Comparison of ENCODE assay signal across 29 cellular contexts in the genomic region with DNA sequence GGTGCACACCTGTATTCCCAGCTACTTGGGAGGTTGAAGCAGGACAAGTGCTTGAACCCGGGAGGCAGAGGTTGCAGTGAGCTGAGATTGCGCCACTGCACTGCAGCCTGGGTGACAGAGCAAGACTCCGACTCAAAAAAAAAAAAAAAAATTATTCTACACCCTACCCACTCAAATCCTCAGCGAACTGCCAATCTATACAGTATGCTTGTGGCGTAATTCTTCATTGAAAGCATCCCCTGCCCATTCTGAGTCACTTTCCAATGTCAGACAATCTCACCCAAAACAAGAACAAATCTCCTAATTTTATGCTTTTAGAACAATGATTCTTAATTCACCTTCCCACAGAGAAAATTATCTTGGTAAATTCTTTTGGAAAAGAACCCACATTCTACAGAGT.
"Had no signal": no experiment of that assay in that cellular context is flagged by ENCODE, and none has a peak within 500 bp of the region (broad histone marks: within the 10 kb centered on the region; RNA-seq: fewer than 3 reads in every experiment).

No MANE protein-coding gene starts in this region.

- H3K4me3 Mint-ChIP-seq: activated CD4-positive, alpha-beta T cell treated with anti-CD3 and anti-CD28 coated beads for 36 hours; activated CD4-positive, alpha-beta T cell treated with anti-CD3 and anti-CD28 coated beads, Interleukin-2, amount 10 ng/mL, durations not matched to agents 7 days and 5 days; activated CD8-positive, alpha-beta T cell treated with anti-CD3 and anti-CD28 coated beads, Interleukin-2, amount 10 ng/mL, durations not matched to agents 7 days and 5 days; activated naive CD4-positive, alpha-beta T cell treated with anti-CD3 and anti-CD28 coated beads, Interleukin-2, amount 10 ng/mL, durations not matched to agents 7 days and 5 days; activated naive CD8-positive, alpha-beta T cell; activated naive CD8-positive, alpha-beta T cell treated with anti-CD3 and anti-CD28 coated beads, Interleukin-2, amount 50 U/mL, for 24 hours; activated T-cell treated with anti-CD3 and anti-CD28 coated beads, Interleukin-2, amount 50 U/mL, for 24 hours had no signal

- H3K27me3 Mint-ChIP-seq: activated CD4-positive, alpha-beta T cell treated with anti-CD3 and anti-CD28 coated beads for 36 hours; activated CD4-positive, alpha-beta T cell treated with anti-CD3 and anti-CD28 coated beads, Interleukin-2, amount 10 ng/mL, durations not matched to agents 7 days and 5 days; activated naive CD4-positive, alpha-beta T cell treated with anti-CD3 and anti-CD28 coated beads, Interleukin-2, amount 10 ng/mL, durations not matched to agents 7 days and 5 days; activated naive CD8-positive, alpha-beta T cell; activated naive CD8-positive, alpha-beta T cell treated with anti-CD3 and anti-CD28 coated beads, Interleukin-2, amount 50 U/mL, for 24 hours; activated T-cell treated with anti-CD3 and anti-CD28 coated beads, Interleukin-2, amount 50 U/mL, for 24 hours; IgD-negative memory B cell had no signal

- H3K9me3 Mint-ChIP-seq: activated CD4-positive, alpha-beta T cell treated with anti-CD3 and anti-CD28 coated beads, Interleukin-2, amount 10 ng/mL, durations not matched to agents 7 days and 5 days; activated naive CD4-positive, alpha-beta T cell treated with anti-CD3 and anti-CD28 coated beads, Interleukin-2, amount 10 ng/mL, durations not matched to agents 7 days and 5 days; activated naive CD8-positive, alpha-beta T cell treated with anti-CD3 and anti-CD28 coated beads, Interleukin-2, amount 50 U/mL, for 24 hours; activated T-cell treated with anti-CD3 and anti-CD28 coated beads, Interleukin-2, amount 50 U/mL, for 24 hours; IgD-negative memory B cell had no signal

- ATAC-seq: activated CD4-positive, alpha-beta T cell treated with anti-CD3 and anti-CD28 coated beads for 36 hours; activated CD4-positive, CD25-positive, alpha-beta regulatory T cell treated with anti-CD3 and anti-CD28 coated beads, Interleukin-2, amount 50 U/mL, for 24 hours; activated CD8-positive, alpha-beta T cell treated with anti-CD3 and anti-CD28 coated beads, Interleukin-2, amount 10 ng/mL, durations not matched to agents 7 days and 5 days; activated naive CD8-positive, alpha-beta T cell treated with anti-CD3 and anti-CD28 coated beads, Interleukin-2, amount 50 U/mL, for 24 hours had no signal

- H3K27me3 ChIP-seq: ascending aorta had no signal

- DNase-seq: activated CD4-positive, alpha-beta T cell treated with anti-CD3 and anti-CD28 coated beads for 36 hours; activated CD4-positive, alpha-beta T cell treated with anti-CD3 and anti-CD28 coated beads, Interleukin-2, amount 10 ng/mL, durations not matched to agents 7 days and 5 days; activated CD4-positive, alpha-beta T cell treated with anti-CD3 and anti-CD28 coated beads, Interleukin-2, amount 50 U/mL, for 48 hours; activated CD8-positive, alpha-beta T cell treated with anti-CD3 and anti-CD28 coated beads, Interleukin-2, amount 10 ng/mL, durations not matched to agents 7 days and 5 days; activated effector memory CD4-positive, alpha-beta T cell treated with Interleukin-2 at 50 U/mL for 16 hours; activated naive CD4-positive, alpha-beta T cell treated with anti-CD3 and anti-CD28 coated beads, Interleukin-2, amount 10 ng/mL, durations not matched to agents 7 days and 5 days; activated naive CD8-positive, alpha-beta T cell treated with anti-CD3 and anti-CD28 coated beads, Interleukin-2, amount 50 U/mL, for 24 hours; activated T-cell treated with anti-CD3 and anti-CD28 coated beads, Interleukin-2, amount 50 U/mL, for 24 hours; amniotic stem cell; Kasumi-1; KG1; MM.1S; NCI-H1048; NCI-H1105 treated with DMSO at 0.1 percent for 48 hours; NCI-H1436; NCI-H1694 treated with DMSO at 0.1 percent for 48 hours; NCI-H2029; NCI-H345; NCI-H524 treated with DMSO at 0.1 percent for 48 hours; NCI-H748 treated with DMSO at 0.1 percent for 48 hours; NK-92 treated with Interleukin-12 subunit alpha and Interleukin-12 subunit beta, amount 100 ng/mL, for 24 hours; OCI-M1; Right ventricle myocardium superior; SW 1271; T1000 had no signal

- H3K4me3 ChIP-seq: ascending aorta had no signal

- H3K9me3 ChIP-seq: ascending aorta had no signal

- H3K27ac ChIP-seq: ascending aorta had no signal

- H3K27ac Mint-ChIP-seq: activated CD4-positive, alpha-beta T cell treated with anti-CD3 and anti-CD28 coated beads for 36 hours; activated CD4-positive, alpha-beta T cell treated with anti-CD3 and anti-CD28 coated beads, Interleukin-2, amount 10 ng/mL, durations not matched to agents 7 days and 5 days; activated CD8-positive, alpha-beta T cell treated with anti-CD3 and anti-CD28 coated beads, Interleukin-2, amount 10 ng/mL, durations not matched to agents 7 days and 5 days; activated naive CD4-positive, alpha-beta T cell treated with anti-CD3 and anti-CD28 coated beads, Interleukin-2, amount 10 ng/mL, durations not matched to agents 7 days and 5 days; activated naive CD8-positive, alpha-beta T cell; activated naive CD8-positive, alpha-beta T cell treated with anti-CD3 and anti-CD28 coated beads, Interleukin-2, amount 50 U/mL, for 24 hours; activated T-cell treated with anti-CD3 and anti-CD28 coated beads, Interleukin-2, amount 50 U/mL, for 24 hours; IgD-negative memory B cell had no signal
